In genomic region chr17:21511368-21512195, GRCh38 we compare ENCODE assay signal across 8 cellular contexts.
A peak's percentile ranks its signal among the peaks of the same experiment; 100 is the strongest.
DNase-seq lines count a peak whose midpoint lies in the region; ATAC-seq and TF ChIP-seq lines count a peak whose summit lies in the region.

No MANE protein-coding gene starts in this region.

- DNase-seq in CMK (ENCODE audit: low read depth) (peak; percentile 45), NCI-H446 treated with DMSO at 0.1 percent for 48 hours (lab: John Stamatoyannopoulos, UW) (peak; percentile 33), dermis blood vessel endothelial cell (peak; percentile 88), left kidney (ENCODE audit: low read depth, low spot score) (peak; percentile 96)
- peak; percentile 44 to 52 for DNase-seq in activated CD4-positive, alpha-beta T cell treated with anti-CD3 and anti-CD28 coated beads, Interleukin-2, amount 50 U/mL, for 24 hours (ENCODE audit: low read depth in 1 of 2, low spot score in 1 of 2)
- peak; percentile 18 to 50 for DNase-seq in stimulated activated CD4-positive, alpha-beta T cell treated with anti-CD3 and anti-CD28 coated beads, Interleukin-15, amount 100 ng/mL, for 48 hours (ENCODE audit: low read depth in 2 of 2)

- 0 out of 2 replicates have a peak, but pooled peaks cover 5% of the 10 kb centered on the region for H3K4me1 ChIP-seq in HEK293 (ENCODE audit: control insufficient read depth, insufficient read depth, low read length)

- H3K27ac ChIP-seq in HEK293 (ENCODE audit: extremely low read depth, low read depth, low read length), result peak overlapping the region; percentile 57; the same call in 1 of the 2 replicates

- H3K36me3 ChIP-seq in HEK293 (ENCODE audit: control insufficient read depth in 2 of 2, insufficient read depth in 1 of 2, low read length in 2 of 2), result no peaks in the 10 kb centered on the region

- peak; percentile 85 for TF ChIP-seq CTCF in HEK293 (tag by site-specific recombination; IDR thresholded peaks at IDR 0.05)

- CTCF ChIA-PET in HEK293 (lab: Yijun Ruan, JAX), result interaction anchor here (0.6 to 6.7 kb wide), 49 partner anchors 8 to 518 kb away, joined by 3 to 66 read pairs (median 4); partner anchors contain the start of gene USP22

- no peak for ATAC-seq in HG02852 (IDR thresholded peaks at IDR 0.05; ENCODE audit: unreplicated experiment)

- peak overlapping the region; percentile 37 for H3K4me3 ChIP-seq in HEK293 (ENCODE audit: low read depth, low read length)

- POLR2A ChIA-PET in HEK293 (lab: Yijun Ruan, JAX), result interaction anchor here (0.6 to 1.2 kb wide), 2 partner anchors 55 to 101 kb away, joined by 3 to 6 read pairs; no protein-coding TSS in a partner anchor

- H3K9me3 ChIP-seq in HEK293 (ENCODE audit: control insufficient read depth, insufficient read depth, low read depth, low read length), result no peaks in the 10 kb centered on the region

TF ChIP-seq in HEK293, 187 proteins besides CTCF, POLR2A, EP300 and RAD21 (continues in another document):
- TF ChIP-seq ZNF529 (tag by site-specific recombination; IDR thresholded peaks at IDR 0.05; ENCODE audit: insufficient replicate concordance) (no peak), ZNF600 (tag by site-specific recombination; IDR thresholded peaks at IDR 0.05) (peak; percentile 79; the same call in 1 of the 2 replicates), ZNF114 (tag by site-specific recombination; IDR thresholded peaks at IDR 0.05) (no peak), HOXA7 (CRISPR knock-in tag; IDR thresholded peaks at IDR 0.05; ENCODE audit: borderline replicate concordance) (no peak), ZNF561 (tag by site-specific recombination; IDR thresholded peaks at IDR 0.05; ENCODE audit: borderline replicate concordance) (no peak), ZSCAN16 (tag by site-specific recombination; IDR thresholded peaks at IDR 0.05) (no peak), ZNF449 (tag by site-specific recombination; IDR thresholded peaks at IDR 0.05) (no peak; the same call in 1 of the 2 replicates), ZNF248 (tag by site-specific recombination; IDR thresholded peaks at IDR 0.05) (no peak), ZNF513 (tag by site-specific recombination; IDR thresholded peaks at IDR 0.05) (no peak), GLI2 (tag by site-specific recombination; IDR thresholded peaks at IDR 0.05; ENCODE audit: borderline replicate concordance, low read depth) (no peak), RBAK (tag by site-specific recombination; IDR thresholded peaks at IDR 0.05) (no peak), OVOL3 (tag by site-specific recombination; IDR thresholded peaks at IDR 0.05) (no peak), REST (tag by site-specific recombination; IDR thresholded peaks at IDR 0.05) (no peak; the same call in 1 of the 2 replicates), ZNF341 (tag by site-specific recombination; IDR thresholded peaks at IDR 0.05; ENCODE audit: low read depth) (peak; percentile 85), YY1 (tag by site-specific recombination; IDR thresholded peaks at IDR 0.05) (peak; percentile 52; the same call in 1 of the 2 replicates), ZNF169 (tag by site-specific recombination; IDR thresholded peaks at IDR 0.05) (no peak), ZNF837 (tag by site-specific recombination; IDR thresholded peaks at IDR 0.05) (no peak), ZNF777 (tag by site-specific recombination; IDR thresholded peaks at IDR 0.05; ENCODE audit: borderline replicate concordance) (no peak), ZNF670 (tag by site-specific recombination; IDR thresholded peaks at IDR 0.05; ENCODE audit: low read depth) (no peak), ZNF514 (tag by site-specific recombination; IDR thresholded peaks at IDR 0.05) (no peak), ZNF280D (tag by site-specific recombination; IDR thresholded peaks at IDR 0.05) (no peak), ZNF311 (tag by site-specific recombination; IDR thresholded peaks at IDR 0.05; ENCODE audit: borderline replicate concordance) (no peak), SCRT1 (tag by site-specific recombination; IDR thresholded peaks at IDR 0.05; ENCODE audit: borderline replicate concordance) (no peak), SALL2 (tag by site-specific recombination; IDR thresholded peaks at IDR 0.05; ENCODE audit: borderline replicate concordance) (no peak), ZNF785 (tag by site-specific recombination; IDR thresholded peaks at IDR 0.05) (no peak), ZNF510 (tag by site-specific recombination; IDR thresholded peaks at IDR 0.05; ENCODE audit: insufficient replicate concordance) (no peak), ZBTB17 (tag by site-specific recombination; IDR thresholded peaks at IDR 0.05) (peak; percentile 45; the same call in 1 of the 2 replicates), ZNF580 (tag by site-specific recombination; IDR thresholded peaks at IDR 0.05) (no peak)

Comparison
In these comparisons a context has a peak if more than half of its experiments do, and no peak if none do; other contexts are left out.
1. DNase-seq: peak in every context shown above with its lines; median percentile 96 in left kidney; 88 in dermis blood vessel endothelial cell; 48 in activated CD4-positive, alpha-beta T cell treated with anti-CD3 and anti-CD28 coated beads, Interleukin-2, amount 50 U/mL, for 24 hours; 45 in CMK; 34 in stimulated activated CD4-positive, alpha-beta T cell treated with anti-CD3 and anti-CD28 coated beads, Interleukin-15, amount 100 ng/mL, for 48 hours; 33 in NCI-H446 treated with DMSO at 0.1 percent for 48 hours.